ENCODE assay signal across 39 cellular contexts in the genomic region with DNA sequence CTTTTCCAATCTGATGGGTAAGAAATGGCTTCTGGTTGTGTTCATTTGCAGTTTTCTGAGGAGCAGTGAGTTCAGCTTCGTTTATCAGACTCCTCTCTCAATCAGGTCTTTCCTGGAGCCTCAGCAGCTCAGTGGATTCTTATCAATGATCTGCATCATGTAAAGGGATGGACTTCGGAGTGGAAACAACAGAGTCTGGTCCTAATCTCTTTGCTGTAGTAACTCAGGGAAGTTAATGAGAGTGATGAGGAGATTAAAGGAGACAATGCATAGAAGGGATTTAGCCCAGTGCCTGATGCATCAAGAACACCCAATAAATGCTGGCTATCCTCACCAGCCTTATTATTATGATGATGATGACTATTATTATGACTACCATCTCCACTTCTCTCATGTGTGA. TPM values are rescaled to one million over a fixed set of nuclear protein-coding genes. Genes with fewer than 3 reads are reported as not detected.
"Had no signal": no experiment of that assay in that cellular context is flagged by ENCODE, and none has a peak within 500 bp of the region (broad histone marks: within the 10 kb centered on the region; RNA-seq: fewer than 3 reads in every experiment).

No MANE protein-coding gene starts in this region.

- H3K4me2 ChIP-seq: KMS-11 had no signal

- H3K4me3 ChIP-seq: MG63 had no signal

- H3K27ac ChIP-seq: KMS-11 had no signal

- H3K27me3 ChIP-seq: MG63 had no signal

- H3K9ac ChIP-seq: KMS-11 had no signal

- DNase-seq: Karpas-422, Kasumi-1, KG1, MG63, MM.1S, MV-4-11, NCI-H1048, NCI-H1092, NCI-H1092 treated with DMSO at 0.1 percent for 48 hours, NCI-H1105, NCI-H1105 treated with DMSO at 0.1 percent for 48 hours, NCI-H1417, NCI-H1417 treated with DMSO at 0.1 percent for 48 hours, NCI-H1436, NCI-H1436 treated with DMSO at 0.1 percent for 48 hours, NCI-H146, NCI-H1694, NCI-H1694 treated with DMSO at 0.1 percent for 48 hours, NCI-H187, NCI-H187 treated with DMSO at 0.1 percent for 48 hours, NCI-H1930, NCI-H2029, NCI-H2029 treated with DMSO at 0.1 percent for 48 hours, NCI-H2081, NCI-H2081 treated with DMSO at 0.1 percent for 48 hours, NCI-H2171, NCI-H2171 treated with DMSO at 0.1 percent for 48 hours, NCI-H2227 treated with DMSO at 0.1 percent for 48 hours, NCI-H226, NCI-H345, NCI-H446, NCI-H446 treated with DMSO at 0.1 percent for 48 hours, NCI-H510A, NCI-H510A treated with DMSO at 0.1 percent for 48 hours had no signal

RNA-seq across cellular contexts. Expression of a gene that starts 47.2 kb away (rescaled TPM):
- total RNA-seq: LHCN-M2, M059J, MCF 10A, NCI-H460 had no signal
